Comparison of ENCODE assay signal across 19 cellular contexts in the genomic region with DNA sequence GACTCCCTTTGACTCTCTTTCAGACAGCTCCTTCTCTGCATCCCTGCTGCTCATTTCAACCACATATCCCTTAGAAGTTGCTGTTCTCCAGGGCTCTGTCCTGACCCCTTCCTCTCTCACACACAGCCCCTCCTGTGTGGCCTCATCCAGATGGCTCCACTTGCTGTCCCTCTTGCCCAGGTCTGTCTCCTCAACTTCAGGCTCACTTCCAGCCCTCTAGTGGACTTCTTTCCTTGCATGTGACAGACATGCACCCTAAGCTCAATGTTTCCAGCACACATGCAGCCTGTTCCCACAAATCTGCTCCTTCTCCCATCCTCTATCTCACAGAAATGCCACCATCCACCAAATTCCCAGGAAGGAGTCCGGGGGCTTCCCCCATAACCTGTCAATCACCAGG.
"Had no signal": no experiment of that assay in that cellular context is flagged by ENCODE, and none has a peak within 500 bp of the region (broad histone marks: within the 10 kb centered on the region; RNA-seq: fewer than 3 reads in every experiment).

No MANE protein-coding gene starts in this region.

- H3K27ac ChIP-seq: breast epithelium, neural progenitor cell, ovary, psoas muscle, sigmoid colon, thyroid gland had no signal

- H3K4me2 ChIP-seq: neural progenitor cell had no signal

- H3K9me3 ChIP-seq: breast epithelium, mucosa of descending colon, ovary, psoas muscle, sigmoid colon, thyroid gland had no signal

- H3K27me3 ChIP-seq: breast epithelium, neural progenitor cell, ovary, sigmoid colon, thyroid gland had no signal

- H3K36me3 ChIP-seq: breast epithelium, neural progenitor cell, ovary, sigmoid colon, thyroid gland had no signal

- DNase-seq: activated B cell treated with CpG ODN at 0.5 μM for 24 hours; activated CD4-positive, alpha-beta T cell treated with anti-CD3 and anti-CD28 coated beads for 48 hours; activated CD8-positive, alpha-beta T cell treated with anti-CD3 and anti-CD28 coated beads, Interleukin-2, amount 10 ng/mL, durations not matched to agents 7 days and 5 days; activated naive CD4-positive, alpha-beta T cell treated with anti-CD3 and anti-CD28 coated beads for 36 hours; activated T-cell treated with anti-CD3 and anti-CD28 coated beads, Interleukin-2, amount 50 U/mL, for 24 hours; dermis blood vessel endothelial cell; effector memory CD4-positive, alpha-beta T cell; left ventricle myocardium superior; mucosa of descending colon; naive B cell; ovary; psoas muscle; sigmoid colon; stimulated activated CD8-positive, alpha-beta memory T cell treated with anti-CD3 and anti-CD28 coated beads, Interleukin-4, amount 100 ng/mL, for 48 hours; stimulated activated naive CD4-positive, alpha-beta T cell; T-helper 2 cell had no signal

- ATAC-seq: activated CD8-positive, alpha-beta T cell treated with anti-CD3 and anti-CD28 coated beads, Interleukin-2, amount 10 ng/mL, durations not matched to agents 7 days and 5 days; left ventricle myocardium superior; mucosa of descending colon; psoas muscle had no signal

- H3K9ac ChIP-seq: neural progenitor cell had no signal

- H3K4me3 ChIP-seq: breast epithelium, mucosa of descending colon, neural progenitor cell, ovary, psoas muscle, sigmoid colon, thyroid gland had no signal
